In the genomic region with DNA sequence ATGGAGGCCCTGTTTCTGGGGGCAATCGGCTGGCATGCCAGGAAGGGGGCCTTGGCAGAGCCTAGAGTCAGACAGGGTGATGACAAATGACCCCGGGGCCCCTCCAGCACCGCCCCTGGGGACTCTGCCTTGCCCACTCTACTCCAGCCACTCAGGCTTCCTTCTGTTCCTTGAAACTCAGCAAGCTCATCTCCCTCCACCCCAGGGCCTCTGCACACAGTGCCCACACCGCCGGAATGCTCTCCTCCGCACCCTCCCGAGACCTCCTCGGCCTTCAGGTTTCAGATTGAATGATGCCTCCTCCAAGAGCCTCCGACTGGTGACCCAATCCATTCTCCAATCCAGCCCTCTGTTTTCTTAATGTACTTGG, we compare ENCODE assay signal across 21 cellular contexts.
A peak's percentile ranks its signal among the peaks of the same experiment; 100 is the strongest.
DNase-seq lines count a peak whose midpoint lies in the region; FAIRE-seq and TF ChIP-seq lines count a peak whose summit lies in the region.
"Had no signal": no experiment of that assay in that cellular context is flagged by ENCODE, and none has a peak within 500 bp of the region (broad histone marks: within the 10 kb centered on the region; RNA-seq: fewer than 3 reads in every experiment).

No MANE protein-coding gene starts in this region.

- FAIRE-seq in kidney (lab: Jason Lieb, UNC) = no peak
- FAIRE-seq: GM12891, RCC 7860 had no signal

- no peak for TF ChIP-seq CTCF in adrenal gland (IDR thresholded peaks at IDR 0.05)
- TF ChIP-seq CTCF in kidney (IDR thresholded peaks at IDR 0.05; ENCODE audit: borderline replicate concordance, extremely low read depth, insufficient read depth) = no peak
- TF ChIP-seq CTCF in prostate gland (IDR thresholded peaks at IDR 0.05) = no peak

- WGBS in adrenal gland, 4 donors = 42 to 58% (median 55%) methylated on average over 8 to 9 of the region's 9 CpGs
- WGBS in prostate gland = 81% methylated on average over 9 of the region's 9 CpGs

- no peak overlapping the region for H3K4me3 ChIP-seq in BLaER1
- no peak overlapping the region for H3K4me3 ChIP-seq in adrenal gland
- no peak overlapping the region for H3K4me3 ChIP-seq in kidney (ENCODE audit: low read length in 2 of 2)
- no peak overlapping the region for H3K4me3 ChIP-seq in prostate gland
- H3K4me3 ChIP-seq: GM23338, SJSA1 had no signal

- no peaks in the 10 kb centered on the region for H3K27me3 ChIP-seq in BLaER1
- no peaks in the 10 kb centered on the region for H3K27me3 ChIP-seq in adrenal gland
- no peaks in the 10 kb centered on the region for H3K27me3 ChIP-seq in prostate gland (replicated peaks; ENCODE audit: insufficient read depth)
- H3K27me3 ChIP-seq: SJSA1 had no signal

- H4K20me1 ChIP-seq in BLaER1 = no peaks in the 10 kb centered on the region

- peak overlapping the region; percentile 48 for H3K4me2 ChIP-seq in BLaER1
- H3K4me2 ChIP-seq: GM23338 had no signal

- no peaks in the 10 kb centered on the region for H3K36me3 ChIP-seq in BLaER1
- no peaks in the 10 kb centered on the region for H3K36me3 ChIP-seq in adrenal gland (replicated peaks in 1 of 2)
- no peaks in the 10 kb centered on the region for H3K36me3 ChIP-seq in kidney (ENCODE audit: control insufficient read depth in 1 of 2, insufficient read depth in 2 of 2, low read length in 2 of 2)
- no peaks in the 10 kb centered on the region for H3K36me3 ChIP-seq in prostate gland
- H3K36me3 ChIP-seq: SJSA1 had no signal

- peaks cover 76% of the 10 kb centered on the region for H3K4me1 ChIP-seq in BLaER1
- peaks cover 12 to 17% of the 10 kb centered on the region in 2 donors for H3K4me1 ChIP-seq in adrenal gland (replicated peaks in 1 of 2)
- H3K4me1 ChIP-seq in kidney (ENCODE audit: control insufficient read depth in 1 of 2, insufficient read depth in 1 of 2, low read depth in 1 of 2, low read length in 2 of 2) = no peaks in the 10 kb centered on the region
- H3K4me1 ChIP-seq in prostate gland (replicated peaks) = no peaks in the 10 kb centered on the region
- H3K4me1 ChIP-seq: SJSA1 had no signal

- peak in 4 of 7 donors; percentile 13 to 24 (median 22) for DNase-seq in adrenal gland
- peak; percentile 43 for DNase-seq in kidney
- DNase-seq in posterior vena cava (ENCODE audit: low spot score) = peak; percentile 64
- no peak for DNase-seq in activated CD8-positive, alpha-beta memory T cell treated with anti-CD3 and anti-CD28 coated beads, Interleukin-2, amount 50 U/mL, for 4 hours
- DNase-seq in prostate gland (ENCODE audit: low spot score) = no peak
- DNase-seq in activated naive CD4-positive, alpha-beta T cell (lab: John Stamatoyannopoulos, UW) = no peak
- no peak for DNase-seq in NCI-H1092 (lab: John Stamatoyannopoulos, UW)
- DNase-seq: CD4-positive, alpha-beta memory T cell; DMS153; HCEC 1CT; Kasumi-1; NCI-H1417 treated with DMSO at 0.1 percent for 48 hours; NCI-H187; NCI-H446 treated with DMSO at 0.1 percent for 48 hours; NCI-H526 treated with DMSO at 0.1 percent for 48 hours; OCI-M1 had no signal

- intact Hi-C loops in adrenal gland (cut with DNase I) = no loop called here
- intact Hi-C loops in kidney (cut with DNase I) = no loop called here
- intact Hi-C loops in posterior vena cava (cut with DNase I) = no loop called here
- intact Hi-C loops in prostate gland (cut with DNase I) = no loop called here

- H3K27ac ChIP-seq in BLaER1 = peak overlapping the region; percentile 10; the same call in 1 of the 2 replicates
- H3K27ac ChIP-seq in adrenal gland = peak overlapping the region in 4 of 5 donors; percentile 11 to 77 (median 68)
- no peak overlapping the region for H3K27ac ChIP-seq in kidney (ENCODE audit: low read depth in 2 of 2, low read length in 2 of 2)
- no peak overlapping the region for H3K27ac ChIP-seq in prostate gland
- H3K27ac ChIP-seq: SJSA1 had no signal

- TF ChIP-seq POLR2A in adrenal gland (IDR thresholded peaks at IDR 0.05) (no peak), prostate gland (IDR thresholded peaks at IDR 0.05) (no peak)

- H3K9ac ChIP-seq in BLaER1 (no peak overlapping the region), kidney (ENCODE audit: low read length in 2 of 2) (no peak overlapping the region)

- H3K9me3 ChIP-seq in BLaER1 = no peaks in the 10 kb centered on the region
- H3K9me3 ChIP-seq in adrenal gland (replicated peaks in 1 of 3) = no peaks in the 10 kb centered on the region
- H3K9me3 ChIP-seq in kidney (ENCODE audit: control insufficient read depth in 1 of 2, low read length in 2 of 2) = no peaks in the 10 kb centered on the region
- H3K9me3 ChIP-seq in prostate gland = no peaks in the 10 kb centered on the region
- H3K9me3 ChIP-seq: SJSA1 had no signal

Comparison
In these comparisons a context has a peak if more than half of its experiments do, and no peak if none do; other contexts are left out.
1. H3K27ac ChIP-seq: peak in BLaER1 (single experiment) and adrenal gland (4 of 5); none in kidney (0 of 2) and prostate gland (0 of 2).
2. DNase-seq: peak in adrenal gland (4 of 7), kidney (single experiment) and posterior vena cava (single experiment); none in activated CD8-positive, alpha-beta memory T cell treated with anti-CD3 and anti-CD28 coated beads, Interleukin-2, amount 50 U/mL, for 4 hours (single experiment), prostate gland (single experiment), activated naive CD4-positive, alpha-beta T cell (0 of 4) and NCI-H1092 (single experiment).